35 cellular contexts compared by ENCODE assay signal in genomic region chrX:133235830-133236229, GRCh38. TPM values are rescaled to one million over a fixed set of nuclear protein-coding genes. Genes with fewer than 3 reads are reported as not detected.
"Had no signal": no experiment of that assay in that cellular context is flagged by ENCODE, and none has a peak within 500 bp of the region (broad histone marks: within the 10 kb centered on the region; RNA-seq: fewer than 3 reads in every experiment).

No MANE protein-coding gene starts in this region.

- H3K36me3 Mint-ChIP-seq: naive thymus-derived CD8-positive, alpha-beta T cell; natural killer cell treated with Interleukin-12 subunit alpha and Interleukin-12 subunit beta and Interleukin-15 and Interleukin-18, amount 100 ng/mL, for 72 hours; stimulated activated memory B cell treated with anti-CD40 and anti-IgM and Interleukin-4, amounts not matched to agents 10 μg/mL and 1 μg/mL and 100 μg/mL, for 72 hours had no signal

- H3K4me3 Mint-ChIP-seq: naive thymus-derived CD8-positive, alpha-beta T cell; natural killer cell treated with Interleukin-12 subunit alpha and Interleukin-12 subunit beta and Interleukin-15 and Interleukin-18, amount 100 ng/mL, for 72 hours; nephron progenitor cell; neural crest cell; stimulated activated memory B cell treated with anti-CD40 and anti-IgM and Interleukin-4, amounts not matched to agents 10 μg/mL and 1 μg/mL and 100 μg/mL, for 72 hours; stimulated activated naive CD8-positive, alpha-beta T cell treated with anti-CD3 and anti-CD28 coated beads, Interleukin-15, amount 100 ng/mL, for 72 hours had no signal

- H3K9me3 ChIP-seq: ovary, psoas muscle, right lobe of liver, spleen, suprapubic skin, thoracic aorta, thyroid gland, tibial nerve, upper lobe of left lung, vagina had no signal

- H3K36me3 ChIP-seq: ovary, right lobe of liver, spleen, suprapubic skin, thoracic aorta, thyroid gland, tibial nerve, upper lobe of left lung, vagina had no signal

- H3K4me1 Mint-ChIP-seq: naive thymus-derived CD8-positive, alpha-beta T cell; neural crest cell; stimulated activated memory B cell treated with anti-CD40 and anti-IgM and Interleukin-4, amounts not matched to agents 10 μg/mL and 1 μg/mL and 100 μg/mL, for 72 hours; stimulated activated naive CD8-positive, alpha-beta T cell treated with anti-CD3 and anti-CD28 coated beads, Interleukin-15, amount 100 ng/mL, for 72 hours had no signal

- H3K27me3 ChIP-seq: ovary, right lobe of liver, spleen, suprapubic skin, thyroid gland, upper lobe of left lung, vagina had no signal

- H3K27me3 Mint-ChIP-seq: progenitor cell of endocrine pancreas; stimulated activated memory B cell treated with anti-CD40 and anti-IgM and Interleukin-4, amounts not matched to agents 10 μg/mL and 1 μg/mL and 100 μg/mL, for 72 hours; stimulated activated naive CD8-positive, alpha-beta T cell treated with anti-CD3 and anti-CD28 coated beads, Interleukin-15, amount 100 ng/mL, for 72 hours had no signal

- ATAC-seq: naive thymus-derived CD8-positive, alpha-beta T cell; natural killer cell treated with Interleukin-12 subunit alpha and Interleukin-12 subunit beta and Interleukin-15 and Interleukin-18, amount 100 ng/mL, for 72 hours; psoas muscle; right cardiac atrium; right lobe of liver; stimulated activated memory B cell treated with anti-CD40 and anti-IgM and Interleukin-4, amounts not matched to agents 10 μg/mL and 1 μg/mL and 100 μg/mL, for 72 hours; stimulated activated naive CD8-positive, alpha-beta T cell treated with anti-CD3 and anti-CD28 coated beads, Interleukin-15, amount 100 ng/mL, for 72 hours; stimulated activated naive CD8-positive, alpha-beta T cell treated with anti-CD3 and anti-CD28 coated beads, Interleukin-15, Interleukin-2, amounts not matched to agents 100 U/mL and 50 U/mL, for 24 hours had no signal

- H3K27ac ChIP-seq: ovary, parathyroid adenoma, psoas muscle, right lobe of liver, skin epidermis, spleen, suprapubic skin, thoracic aorta, thyroid gland, tibial nerve, upper lobe of left lung, vagina had no signal

- H3K27ac Mint-ChIP-seq: naive thymus-derived CD8-positive, alpha-beta T cell; natural killer cell treated with Interleukin-12 subunit alpha and Interleukin-12 subunit beta and Interleukin-15 and Interleukin-18, amount 100 ng/mL, for 72 hours; nephron progenitor cell; progenitor cell of endocrine pancreas; stimulated activated memory B cell treated with anti-CD40 and anti-IgM and Interleukin-4, amounts not matched to agents 10 μg/mL and 1 μg/mL and 100 μg/mL, for 72 hours; stimulated activated naive CD8-positive, alpha-beta T cell treated with anti-CD3 and anti-CD28 coated beads, Interleukin-15, amount 100 ng/mL, for 72 hours had no signal

- H3K9me3 Mint-ChIP-seq: naive thymus-derived CD8-positive, alpha-beta T cell; natural killer cell treated with Interleukin-12 subunit alpha and Interleukin-12 subunit beta and Interleukin-15 and Interleukin-18, amount 100 ng/mL, for 72 hours; nephron progenitor cell; neural crest cell; stimulated activated memory B cell treated with anti-CD40 and anti-IgM and Interleukin-4, amounts not matched to agents 10 μg/mL and 1 μg/mL and 100 μg/mL, for 72 hours; stimulated activated naive CD8-positive, alpha-beta T cell treated with anti-CD3 and anti-CD28 coated beads, Interleukin-15, amount 100 ng/mL, for 72 hours had no signal

- H3K4me3 ChIP-seq: ovary, psoas muscle, right lobe of liver, skin epidermis, smooth muscle cell, spleen, suprapubic skin, thoracic aorta, thyroid gland, tibial nerve, upper lobe of left lung, vagina had no signal

- DNase-seq: naive thymus-derived CD8-positive, alpha-beta T cell; nephron progenitor cell; occipital lobe; ovary; posterior cingulate gyrus; psoas muscle; right cardiac atrium; right lobe of liver; spleen; stimulated activated CD4-positive, alpha-beta T cell treated with anti-CD3 and anti-CD28 coated beads, Interleukin-12 subunit alpha, Interleukin-12 subunit beta, amount 100 ng/mL, for 4 hours; stimulated activated CD4-positive, alpha-beta T cell treated with anti-CD3 and anti-CD28 coated beads, Interleukin-1b, Interleukin-23, amount 100 ng/mL, for 48 hours; stimulated activated CD4-positive, alpha-beta T cell treated with anti-CD3 and anti-CD28 coated beads, Interleukin-4, amount 100 ng/mL, for 1 hour; stimulated activated CD4-positive, alpha-beta T cell treated with anti-CD3 and anti-CD28 coated beads, Interleukin-4, amount 100 ng/mL, for 4 hours; stimulated activated CD8-positive, alpha-beta memory T cell treated with anti-CD3 and anti-CD28 coated beads, Interleukin-4, amount 100 ng/mL, for 48 hours; stimulated activated naive CD4-positive, alpha-beta T cell; stimulated activated naive CD8-positive, alpha-beta T cell treated with anti-CD3 and anti-CD28 coated beads, Interleukin-15, amount 100 ng/mL, for 72 hours; stimulated activated naive CD8-positive, alpha-beta T cell treated with anti-CD3 and anti-CD28 coated beads, Interleukin-15, Interleukin-2, amounts not matched to agents 100 U/mL and 50 U/mL, for 24 hours; substantia nigra; thyroid gland; trophoblast cell; upper lobe of left lung had no signal

- H3K4me1 ChIP-seq: parathyroid adenoma, psoas muscle, right lobe of liver, spleen, suprapubic skin, thyroid gland, tibial nerve, upper lobe of left lung, vagina had no signal

RNA-seq across cellular contexts. Expression of gene TFDP3, which starts 17.7 kb away (rescaled TPM):
- total RNA-seq: naive thymus-derived CD8-positive, alpha-beta T cell; natural killer cell treated with Interleukin-12 subunit alpha and Interleukin-12 subunit beta and Interleukin-15 and Interleukin-18, amount 100 ng/mL, for 72 hours; neural crest cell; occipital lobe; osteoblast; ovary; progenitor cell of endocrine pancreas; psoas muscle; renal cortical epithelial cell; right cardiac atrium; right lobe of liver; smooth muscle cell; spleen; suprapubic skin; thoracic aorta; thyroid gland; tibial nerve; upper lobe of left lung; ureter; vagina had no signal
- polyA plus RNA-seq: naive thymus-derived CD8-positive, alpha-beta T cell; ovary; psoas muscle; right cardiac atrium; smooth muscle cell; spleen had no signal
